In the genomic region with DNA sequence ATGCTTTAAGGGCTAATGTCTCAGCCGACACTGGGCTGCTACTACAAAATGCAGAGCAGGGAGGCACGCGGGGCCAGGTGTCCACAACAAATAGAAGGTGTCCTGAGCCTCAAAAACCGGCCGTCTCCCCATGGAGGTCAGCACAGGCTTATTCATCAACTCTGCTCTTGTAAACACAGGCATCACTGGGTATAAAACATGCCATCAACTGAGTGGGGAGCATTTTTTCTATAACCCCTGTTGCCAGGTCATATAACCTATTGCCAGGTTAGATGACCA, we compare ENCODE assay signal across 11 cellular contexts.
A peak's percentile ranks its signal among the peaks of the same experiment; 100 is the strongest.
DNase-seq lines count a peak whose midpoint lies in the region; ATAC-seq and TF ChIP-seq lines count a peak whose summit lies in the region.
"Had no signal": no experiment of that assay in that cellular context is flagged by ENCODE, and none has a peak within 500 bp of the region (broad histone marks: within the 10 kb centered on the region; RNA-seq: fewer than 3 reads in every experiment).

No MANE protein-coding gene starts in this region.

- no peaks in the 10 kb centered on the region for H3K4me1 ChIP-seq in uterus

- H3K27ac ChIP-seq in uterus, result peak overlapping the region in 1 of 2 donors; percentile 19
- H3K27ac ChIP-seq: PC-9 had no signal

- no peak for DNase-seq in natural killer cell treated with Interleukin-12 subunit alpha and Interleukin-12 subunit beta and Interleukin-15 and Interleukin-18, amount 100 ng/mL, for 72 hours (ENCODE audit: low spot score)
- DNase-seq in natural killer cell (no peak), left lobe of liver (ENCODE audit: low spot score) (no peak), uterus (no peak)
- DNase-seq in activated CD8-positive, alpha-beta T cell treated with anti-CD3 and anti-CD28 coated beads for 36 hours, result no peak
- DNase-seq in stimulated activated CD4-positive, alpha-beta T cell treated with anti-CD3 and anti-CD28 coated beads, Interleukin-15, amount 100 ng/mL, for 24 hours, result no peak
- DNase-seq: ACHN; CD4-positive, alpha-beta memory T cell; NCI-H446 had no signal

- intact Hi-C loops in natural killer cell (cut with micrococcal nuclease), result loop anchor here (5.0 to 10.0 kb wide), 2 partner anchors 275 to 342 kb away; partner anchors contain the start of gene AUH
- intact Hi-C loops in activated CD8-positive, alpha-beta T cell treated with anti-CD3 and anti-CD28 coated beads for 36 hours (cut with micrococcal nuclease), result no loop called here
- intact Hi-C loops in uterus (cut with DNase I; ENCODE audit: low total_unique reads), result no loop called here

- ATAC-seq in natural killer cell treated with Interleukin-12 subunit alpha and Interleukin-12 subunit beta and Interleukin-15 and Interleukin-18, amount 100 ng/mL, for 72 hours, result no peak
- no peak for ATAC-seq in natural killer cell
- no peak for ATAC-seq in activated CD8-positive, alpha-beta T cell treated with anti-CD3 and anti-CD28 coated beads for 36 hours
- peak; percentile 10 for ATAC-seq in left lobe of liver
- no peak for ATAC-seq in HG03520 (IDR thresholded peaks at IDR 0.05; ENCODE audit: unreplicated experiment)

- TF ChIP-seq POLR2A in uterus (IDR thresholded peaks at IDR 0.05), result no peak

- peak overlapping the region; percentile 33 to 77 for H3K27ac Mint-ChIP-seq in natural killer cell treated with Interleukin-12 subunit alpha and Interleukin-12 subunit beta and Interleukin-15 and Interleukin-18, amount 100 ng/mL, for 72 hours
- H3K27ac Mint-ChIP-seq in natural killer cell, result no peak overlapping the region
- H3K27ac Mint-ChIP-seq in activated CD8-positive, alpha-beta T cell treated with anti-CD3 and anti-CD28 coated beads for 36 hours, result peak overlapping the region; percentile 31
- H3K27ac Mint-ChIP-seq: CD4-positive, alpha-beta memory T cell had no signal

- no peak overlapping the region for H3K4me3 Mint-ChIP-seq in natural killer cell treated with Interleukin-12 subunit alpha and Interleukin-12 subunit beta and Interleukin-15 and Interleukin-18, amount 100 ng/mL, for 72 hours
- no peak overlapping the region for H3K4me3 Mint-ChIP-seq in natural killer cell
- H3K4me3 Mint-ChIP-seq in activated CD8-positive, alpha-beta T cell treated with anti-CD3 and anti-CD28 coated beads for 36 hours, result no peak overlapping the region
- H3K4me3 Mint-ChIP-seq: CD4-positive, alpha-beta memory T cell had no signal

- no peak for TF ChIP-seq CTCF in natural killer cell (IDR thresholded peaks at IDR 0.05)
- no peak for TF ChIP-seq CTCF in activated CD8-positive, alpha-beta T cell treated with anti-CD3 and anti-CD28 coated beads for 36 hours (IDR thresholded peaks at IDR 0.05)
- TF ChIP-seq CTCF in uterus (IDR thresholded peaks at IDR 0.05), result no peak

- POLR2A ChIA-PET in activated CD8-positive, alpha-beta T cell treated with anti-CD3 and anti-CD28 coated beads for 36 hours (lab: Charles Lee), result interaction anchor here (1.4 to 1.8 kb wide), 3 partner anchors 8 to 57 kb away, joined by 4 to 12 read pairs (median 6); no protein-coding TSS in a partner anchor

- peaks cover 6% of the 10 kb centered on the region for H3K9me3 Mint-ChIP-seq in natural killer cell treated with Interleukin-12 subunit alpha and Interleukin-12 subunit beta and Interleukin-15 and Interleukin-18, amount 100 ng/mL, for 72 hours
- H3K9me3 Mint-ChIP-seq in natural killer cell, result peaks cover 5% of the 10 kb centered on the region in 2 donors
- peaks cover 13% of the 10 kb centered on the region for H3K9me3 Mint-ChIP-seq in activated CD8-positive, alpha-beta T cell treated with anti-CD3 and anti-CD28 coated beads for 36 hours

- H3K27me3 Mint-ChIP-seq in natural killer cell treated with Interleukin-12 subunit alpha and Interleukin-12 subunit beta and Interleukin-15 and Interleukin-18, amount 100 ng/mL, for 72 hours, result no peaks in the 10 kb centered on the region
- H3K27me3 Mint-ChIP-seq in natural killer cell (ENCODE audit: low read depth in 2 of 2), result peaks cover 0 to 5% of the 10 kb centered on the region in 2 donors
- H3K27me3 Mint-ChIP-seq in activated CD8-positive, alpha-beta T cell treated with anti-CD3 and anti-CD28 coated beads for 36 hours, result peaks cover 1% of the 10 kb centered on the region

- H3K4me1 Mint-ChIP-seq in natural killer cell treated with Interleukin-12 subunit alpha and Interleukin-12 subunit beta and Interleukin-15 and Interleukin-18, amount 100 ng/mL, for 72 hours (ENCODE audit: low read depth in 2 of 2), result peaks cover 60 to 64% of the 10 kb centered on the region in 2 donors
- peaks cover 5 to 8% of the 10 kb centered on the region in 2 donors for H3K4me1 Mint-ChIP-seq in natural killer cell
- peaks cover 32% of the 10 kb centered on the region for H3K4me1 Mint-ChIP-seq in activated CD8-positive, alpha-beta T cell treated with anti-CD3 and anti-CD28 coated beads for 36 hours (ENCODE audit: low read depth)
- H3K4me1 Mint-ChIP-seq: CD4-positive, alpha-beta memory T cell had no signal

- CTCF ChIA-PET in activated CD8-positive, alpha-beta T cell treated with anti-CD3 and anti-CD28 coated beads for 36 hours (lab: Charles Lee), result interaction anchor here (0.7 to 2.2 kb wide), 10 partner anchors 9 to 154 kb away, joined by 3 to 17 read pairs (median 4); no protein-coding TSS in a partner anchor

- H3K27me3 ChIP-seq in uterus, result no peaks in the 10 kb centered on the region

- H3K36me3 ChIP-seq in uterus, result no peaks in the 10 kb centered on the region

- no peak overlapping the region for H3K4me3 ChIP-seq in uterus
- H3K4me3 ChIP-seq: PC-9 had no signal

- H3K36me3 Mint-ChIP-seq in natural killer cell treated with Interleukin-12 subunit alpha and Interleukin-12 subunit beta and Interleukin-15 and Interleukin-18, amount 100 ng/mL, for 72 hours, result peaks cover 23% of the 10 kb centered on the region
- H3K36me3 Mint-ChIP-seq in natural killer cell, result peaks cover 16% of the 10 kb centered on the region
- H3K36me3 Mint-ChIP-seq in activated CD8-positive, alpha-beta T cell treated with anti-CD3 and anti-CD28 coated beads for 36 hours (ENCODE audit: low read depth), result peaks cover 12% of the 10 kb centered on the region
- H3K36me3 Mint-ChIP-seq: CD4-positive, alpha-beta memory T cell had no signal

- no peaks in the 10 kb centered on the region for H3K9me3 ChIP-seq in uterus

Comparison
In these comparisons a context has a peak if more than half of its experiments do, and no peak if none do; other contexts are left out.
1. H3K27ac Mint-ChIP-seq: peak in natural killer cell treated with Interleukin-12 subunit alpha and Interleukin-12 subunit beta and Interleukin-15 and Interleukin-18, amount 100 ng/mL, for 72 hours (2 of 2) and activated CD8-positive, alpha-beta T cell treated with anti-CD3 and anti-CD28 coated beads for 36 hours (single experiment); none in natural killer cell (0 of 2).